ENCODE assay signal across 11 cellular contexts in the genomic region with DNA sequence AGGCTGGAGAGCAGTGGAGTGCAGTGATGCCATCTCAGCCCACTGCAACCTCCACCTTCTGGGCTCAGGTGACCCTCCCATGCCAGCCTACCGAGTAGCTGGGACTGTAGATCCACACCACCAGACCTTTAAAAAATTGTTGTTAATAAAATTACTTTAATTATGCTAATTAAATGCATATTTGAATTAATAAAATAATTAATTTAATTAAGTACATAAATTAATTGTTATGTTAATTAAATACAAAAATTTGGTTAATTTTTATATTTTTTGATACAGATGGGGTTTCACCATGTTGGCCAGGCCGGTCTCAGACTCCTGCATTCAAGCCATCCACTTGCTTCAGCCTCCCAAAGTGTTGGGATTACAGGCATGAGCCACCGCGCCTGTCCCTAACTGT.
"Had no signal": no experiment of that assay in that cellular context is flagged by ENCODE, and none has a peak within 500 bp of the region (broad histone marks: within the 10 kb centered on the region; RNA-seq: fewer than 3 reads in every experiment).

No MANE protein-coding gene starts in this region.

- DNase-seq: GM23248, GOT3, H7, H9, HCEC 1CT, HFFc6 had no signal

- H3K4me1 ChIP-seq: HAP-1 had no signal

- H3K4me3 Mint-ChIP-seq: GM23338, H9, HFFc6 had no signal

- FAIRE-seq: H1, H54 had no signal

- H3K9me3 Mint-ChIP-seq: GM23338, H9 had no signal

- H3K9me3 ChIP-seq: HAP-1 had no signal

- H3K27ac ChIP-seq: GM23248 had no signal

- H3K36me3 ChIP-seq: HAP-1 had no signal

- ATAC-seq: GM23338, HCT116 had no signal

- H3K4me3 ChIP-seq: GM23248, GM23338, HAP-1 had no signal

- H3K9ac ChIP-seq: GM23248 had no signal

- H3K4me2 ChIP-seq: GM23338 had no signal

- H2AFZ ChIP-seq: GM23248 had no signal

- H3K27ac Mint-ChIP-seq: GM23338, H9, HFFc6 had no signal

- H3K4me1 Mint-ChIP-seq: GM23338, H9 had no signal
